28 cellular contexts compared by ENCODE assay signal in genomic region chr4:120290553-120290952, GRCh38.
"Had no signal": no experiment of that assay in that cellular context is flagged by ENCODE, and none has a peak within 500 bp of the region (broad histone marks: within the 10 kb centered on the region; RNA-seq: fewer than 3 reads in every experiment).

No MANE protein-coding gene starts in this region.

- H3K4me2 ChIP-seq: neural progenitor cell had no signal

- H3K27ac ChIP-seq: neural progenitor cell, ovary, psoas muscle, skin epidermis, stomach, thoracic aorta, thyroid gland, tibial nerve, upper lobe of left lung, vagina had no signal

- ATAC-seq: naive thymus-derived CD4-positive, alpha-beta T cell; natural killer cell; psoas muscle; right cardiac atrium; sciatic nerve; stimulated activated effector memory CD8-positive, alpha-beta T cell treated with anti-CD3 and anti-CD28 coated beads, Interleukin-12 subunit alpha, Interleukin-12 subunit beta, amount 100 ng/mL, for 72 hours; stimulated activated naive B cell treated with anti-CD40 and anti-IgM and Interleukin-4, amounts not matched to agents 10 μg/mL and 1 μg/mL and 100 μg/mL, for 72 hours had no signal

- H2AFZ ChIP-seq: neural progenitor cell had no signal

- H3K36me3 Mint-ChIP-seq: naive thymus-derived CD4-positive, alpha-beta T cell; natural killer cell; neural progenitor cell; stimulated activated effector memory CD8-positive, alpha-beta T cell treated with anti-CD3 and anti-CD28 coated beads, Interleukin-12 subunit alpha, Interleukin-12 subunit beta, amount 100 ng/mL, for 72 hours; stimulated activated naive B cell treated with anti-CD40 and anti-IgM and Interleukin-4, amounts not matched to agents 10 μg/mL and 1 μg/mL and 100 μg/mL, for 72 hours had no signal

- H3K4me3 ChIP-seq: neural progenitor cell, ovary, psoas muscle, skin epidermis, stomach, thoracic aorta, thyroid gland, tibial nerve, upper lobe of left lung, vagina had no signal

- H3K4me3 Mint-ChIP-seq: naive thymus-derived CD4-positive, alpha-beta T cell; natural killer cell; nephron; neural progenitor cell; stimulated activated effector memory CD8-positive, alpha-beta T cell treated with anti-CD3 and anti-CD28 coated beads, Interleukin-12 subunit alpha, Interleukin-12 subunit beta, amount 100 ng/mL, for 72 hours; stimulated activated naive B cell treated with anti-CD40 and anti-IgM and Interleukin-4, amounts not matched to agents 10 μg/mL and 1 μg/mL and 100 μg/mL, for 72 hours; stimulated activated naive CD8-positive, alpha-beta T cell treated with anti-CD3 and anti-CD28 coated beads, Interleukin-15, Interleukin-2, amounts not matched to agents 100 ng/mL and 50 ng/mL, for 24 hours had no signal

- H3K36me3 ChIP-seq: neural progenitor cell, ovary, stomach, thoracic aorta, thyroid gland, tibial nerve, upper lobe of left lung, vagina had no signal

- DNase-seq: naive thymus-derived CD4-positive, alpha-beta T cell; natural killer cell; occipital lobe; ovary; posterior cingulate gyrus; psoas muscle; right cardiac atrium; stimulated activated CD4-positive, alpha-beta T cell treated with anti-CD3 and anti-CD28 coated beads, Interleukin-15, amount 100 ng/mL, for 24 hours; stimulated activated CD4-positive, alpha-beta T cell treated with anti-CD3 and anti-CD28 coated beads, Interleukin-2, amount 100 ng/mL, for 24 hours; stimulated activated CD4-positive, alpha-beta T cell treated with anti-CD3 and anti-CD28 coated beads, Interleukin-2, amount 100 ng/mL, for 48 hours; stimulated activated CD4-positive, alpha-beta T cell treated with anti-CD3 and anti-CD28 coated beads, Interleukin-4, amount 100 ng/mL, for 24 hours; stimulated activated naive B cell treated with anti-CD40 and anti-IgM and Interleukin-4, amounts not matched to agents 10 μg/mL and 1 μg/mL and 100 μg/mL, for 72 hours; stimulated activated naive CD4-positive, alpha-beta T cell treated with Interleukin-2 at 50 U/mL for 16 hours; stomach; thyroid gland; trophoblast cell; upper lobe of left lung had no signal

- H3K9me3 ChIP-seq: ovary, psoas muscle, stomach, thoracic aorta, thyroid gland, tibial nerve, upper lobe of left lung, vagina had no signal

- H3K4me1 ChIP-seq: neural progenitor cell, psoas muscle, stomach, thyroid gland, tibial nerve, upper lobe of left lung, vagina had no signal

- H3K4me1 Mint-ChIP-seq: naive thymus-derived CD4-positive, alpha-beta T cell; natural killer cell; stimulated activated effector memory CD8-positive, alpha-beta T cell treated with anti-CD3 and anti-CD28 coated beads, Interleukin-12 subunit alpha, Interleukin-12 subunit beta, amount 100 ng/mL, for 72 hours; stimulated activated naive B cell treated with anti-CD40 and anti-IgM and Interleukin-4, amounts not matched to agents 10 μg/mL and 1 μg/mL and 100 μg/mL, for 72 hours had no signal

- H3K27ac Mint-ChIP-seq: naive thymus-derived CD4-positive, alpha-beta T cell; natural killer cell; nephron; neural progenitor cell; progenitor cell of endocrine pancreas; stimulated activated effector memory CD8-positive, alpha-beta T cell treated with anti-CD3 and anti-CD28 coated beads, Interleukin-12 subunit alpha, Interleukin-12 subunit beta, amount 100 ng/mL, for 72 hours; stimulated activated naive B cell treated with anti-CD40 and anti-IgM and Interleukin-4, amounts not matched to agents 10 μg/mL and 1 μg/mL and 100 μg/mL, for 72 hours; stimulated activated naive CD8-positive, alpha-beta T cell treated with anti-CD3 and anti-CD28 coated beads, Interleukin-15, Interleukin-2, amounts not matched to agents 100 ng/mL and 50 ng/mL, for 24 hours had no signal

- H3K9ac ChIP-seq: neural progenitor cell had no signal

- H3K27me3 Mint-ChIP-seq: progenitor cell of endocrine pancreas; stimulated activated naive B cell treated with anti-CD40 and anti-IgM and Interleukin-4, amounts not matched to agents 10 μg/mL and 1 μg/mL and 100 μg/mL, for 72 hours; stimulated activated naive CD8-positive, alpha-beta T cell treated with anti-CD3 and anti-CD28 coated beads, Interleukin-15, Interleukin-2, amounts not matched to agents 100 ng/mL and 50 ng/mL, for 24 hours had no signal

- FAIRE-seq: urothelium cell line had no signal

- H3K27me3 ChIP-seq: neural progenitor cell, ovary, stomach, thyroid gland, tibial nerve, upper lobe of left lung, vagina had no signal

- H3K9me3 Mint-ChIP-seq: naive thymus-derived CD4-positive, alpha-beta T cell; natural killer cell; nephron; neural progenitor cell; stimulated activated effector memory CD8-positive, alpha-beta T cell treated with anti-CD3 and anti-CD28 coated beads, Interleukin-12 subunit alpha, Interleukin-12 subunit beta, amount 100 ng/mL, for 72 hours; stimulated activated naive B cell treated with anti-CD40 and anti-IgM and Interleukin-4, amounts not matched to agents 10 μg/mL and 1 μg/mL and 100 μg/mL, for 72 hours; stimulated activated naive CD8-positive, alpha-beta T cell treated with anti-CD3 and anti-CD28 coated beads, Interleukin-15, Interleukin-2, amounts not matched to agents 100 ng/mL and 50 ng/mL, for 24 hours had no signal
